Comparison of ENCODE assay signal across 25 cellular contexts in genomic region chr4:160247091-160247656, GRCh38.
A peak's percentile ranks its signal among the peaks of the same experiment; 100 is the strongest.
DNase-seq lines count a peak whose midpoint lies in the region; ATAC-seq, FAIRE-seq and TF ChIP-seq lines count a peak whose summit lies in the region.
"Had no signal": no experiment of that assay in that cellular context is flagged by ENCODE, and none has a peak within 500 bp of the region (broad histone marks: within the 10 kb centered on the region; RNA-seq: fewer than 3 reads in every experiment).

No MANE protein-coding gene starts in this region.

- H3K4me2 ChIP-seq in osteoblast (ENCODE audit: insufficient read depth, low read length), result no peak overlapping the region
- H3K4me2 ChIP-seq: A549; BLaER1 treated with 17β-estradiol and CSF1 and Interleukin-3, amounts not matched to agents 10 nM and 100 nM; GM23338 had no signal

- intact Hi-C loops in lower lobe of right lung (cut with DNase I), result no loop called here

- H3K4me1 ChIP-seq in lower lobe of right lung (no peaks in the 10 kb centered on the region), osteoblast (ENCODE audit: insufficient read depth, low read length) (no peaks in the 10 kb centered on the region), upper lobe of left lung (no peaks in the 10 kb centered on the region)
- H3K4me1 ChIP-seq: A549; BE2C; BLaER1 treated with 17β-estradiol and CSF1 and Interleukin-3, amounts not matched to agents 10 nM and 100 nM had no signal

- H3K27me3 ChIP-seq in bronchial epithelial cell (ENCODE audit: control insufficient read depth, insufficient read depth, low read length) (no peaks in the 10 kb centered on the region), lower lobe of right lung (ENCODE audit: low read depth) (no peaks in the 10 kb centered on the region), osteoblast (ENCODE audit: insufficient read depth, low read length) (no peaks in the 10 kb centered on the region), upper lobe of left lung (no peaks in the 10 kb centered on the region)
- H3K27me3 ChIP-seq: BE2C; BLaER1 treated with 17β-estradiol and CSF1 and Interleukin-3, amounts not matched to agents 10 nM and 100 nM had no signal

- H2AFZ ChIP-seq in osteoblast (ENCODE audit: low read length), result no peak overlapping the region
- H2AFZ ChIP-seq: GM23338 had no signal

- peaks cover 3% of the 10 kb centered on the region for H3K27me3 Mint-ChIP-seq in nephron progenitor cell (ENCODE audit: low read depth, poor library complexity)
- H3K27me3 Mint-ChIP-seq: CD4-positive, alpha-beta T cell; CD8-positive, alpha-beta memory T cell had no signal

- H4K20me1 ChIP-seq in osteoblast (ENCODE audit: insufficient read depth, low read length), result no peaks in the 10 kb centered on the region
- H4K20me1 ChIP-seq: BLaER1 treated with 17β-estradiol and CSF1 and Interleukin-3, amounts not matched to agents 10 nM and 100 nM had no signal

- H3K27ac Mint-ChIP-seq in nephron progenitor cell, result no peak overlapping the region
- H3K27ac Mint-ChIP-seq: CD14-positive monocyte; CD4-positive, alpha-beta T cell; CD8-positive, alpha-beta memory T cell; GM23338 had no signal

- TF ChIP-seq CTCF in bronchial epithelial cell (IDR thresholded peaks at IDR 0.05; ENCODE audit: insufficient read depth, low read length, severe bottlenecking) (no peak), lower lobe of right lung (IDR thresholded peaks at IDR 0.05) (no peak), osteoblast (IDR thresholded peaks at IDR 0.05; ENCODE audit: extremely low read depth, low read depth, low read length) (no peak), upper lobe of left lung (IDR thresholded peaks at IDR 0.05) (no peak), nephron progenitor cell (IDR thresholded peaks at IDR 0.05) (no peak)

- no peak overlapping the region for H3K4me3 ChIP-seq in bronchial epithelial cell (ENCODE audit: low read depth, low read length)
- H3K4me3 ChIP-seq in lower lobe of right lung, result no peak overlapping the region
- no peak overlapping the region for H3K4me3 ChIP-seq in osteoblast (ENCODE audit: insufficient read depth, low read length)
- H3K4me3 ChIP-seq in upper lobe of left lung, result no peak overlapping the region
- H3K4me3 ChIP-seq: A549; BLaER1 treated with 17β-estradiol and CSF1 and Interleukin-3, amounts not matched to agents 10 nM and 100 nM; GM12878; GM23338 had no signal

- H3K36me3 ChIP-seq in bronchial epithelial cell (ENCODE audit: control insufficient read depth, insufficient read depth, low read length) (no peaks in the 10 kb centered on the region), lower lobe of right lung (no peaks in the 10 kb centered on the region), osteoblast (ENCODE audit: insufficient read depth, low read length) (no peaks in the 10 kb centered on the region), upper lobe of left lung (no peaks in the 10 kb centered on the region)
- H3K36me3 ChIP-seq: BE2C; BLaER1 treated with 17β-estradiol and CSF1 and Interleukin-3, amounts not matched to agents 10 nM and 100 nM had no signal

- H3K9me3 ChIP-seq in lower lobe of right lung, result no peaks in the 10 kb centered on the region
- H3K9me3 ChIP-seq in osteoblast (ENCODE audit: low read depth, low read length), result no peaks in the 10 kb centered on the region
- H3K9me3 ChIP-seq in upper lobe of left lung, result no peaks in the 10 kb centered on the region
- H3K9me3 ChIP-seq: A549; BE2C; BLaER1 treated with 17β-estradiol and CSF1 and Interleukin-3, amounts not matched to agents 10 nM and 100 nM had no signal

- ATAC-seq in lower lobe of right lung (peak in 1 of 2 donors; percentile 19), upper lobe of left lung (ENCODE audit: low FRiP score in 2 of 2) (peak; percentile 17 to 53), GM21576 (IDR thresholded peaks at IDR 0.05; ENCODE audit: unreplicated experiment) (no peak)
- ATAC-seq: GM23338 had no signal

- H3K36me3 Mint-ChIP-seq in nephron progenitor cell (ENCODE audit: low read depth), result no peaks in the 10 kb centered on the region
- H3K36me3 Mint-ChIP-seq: CD14-positive monocyte; CD8-positive, alpha-beta memory T cell had no signal

- H3K4me3 Mint-ChIP-seq in nephron progenitor cell, result no peak overlapping the region
- H3K4me3 Mint-ChIP-seq: CD14-positive monocyte; CD4-positive, alpha-beta T cell; CD8-positive, alpha-beta memory T cell; GM23338; H9 had no signal

- FAIRE-seq in bronchial epithelial cell (lab: Jason Lieb, UNC) (peak; percentile 28), GM19239 (lab: Jason Lieb, UNC) (no peak)
- FAIRE-seq: A549, D721Med, GM12878, GM18507 had no signal

- H3K27ac ChIP-seq in lower lobe of right lung, result no peak overlapping the region
- H3K27ac ChIP-seq in osteoblast (ENCODE audit: low read depth, low read length), result no peak overlapping the region
- no peak overlapping the region for H3K27ac ChIP-seq in upper lobe of left lung
- H3K27ac ChIP-seq: A549; BLaER1 treated with 17β-estradiol and CSF1 and Interleukin-3, amounts not matched to agents 10 nM and 100 nM had no signal

- 88 to 98% methylated on average over 5 of the region's 7 CpGs for WGBS in upper lobe of left lung, 2 donors

- DNase-seq in bronchial epithelial cell (ENCODE audit: low read depth) (no peak), lower lobe of right lung (peak; percentile 36), osteoblast (ENCODE audit: insufficient read length, low spot score, missing footprints) (peak; percentile 22), upper lobe of left lung (peak in 1 of 2 donors; percentile 15), nephron progenitor cell (no peak), GM19239 (ENCODE audit: insufficient read length, low spot score) (no peak)
- DNase-seq: 8988T; ACHN; AML-193; BE2C; CD4-positive, alpha-beta T cell; CD8-positive, alpha-beta memory T cell; DMS 273 treated with DMSO at 0.1 percent for 48 hours; DMS79; EL; GDM1; H9 had no signal

- H3K79me2 ChIP-seq in osteoblast (ENCODE audit: insufficient read depth, low read length), result no peaks in the 10 kb centered on the region

- no peaks in the 10 kb centered on the region for H3K9me3 Mint-ChIP-seq in nephron progenitor cell
- H3K9me3 Mint-ChIP-seq: GM23338 had no signal

- no peaks in the 10 kb centered on the region for H3K4me1 Mint-ChIP-seq in nephron progenitor cell
- H3K4me1 Mint-ChIP-seq: CD14-positive monocyte; CD8-positive, alpha-beta memory T cell; GM23338; H9 had no signal

- TF ChIP-seq POLR2A in upper lobe of left lung (IDR thresholded peaks at IDR 0.05), result no peak

- TF ChIP-seq EP300 in upper lobe of left lung (IDR thresholded peaks at IDR 0.05), result no peak

Comparison
In these comparisons a context has a peak if more than half of its experiments do, and no peak if none do; other contexts are left out.
1. DNase-seq: peak in lower lobe of right lung (single experiment) and osteoblast (single experiment); none in bronchial epithelial cell (single experiment), nephron progenitor cell (single experiment) and GM19239 (single experiment).